In genomic region chr9:131423171-131423581, GRCh38 we compare ENCODE assay signal across 8 cellular contexts. TPM values are rescaled to one million over a fixed set of nuclear protein-coding genes. Genes with fewer than 3 reads are reported as not detected.
DNase-seq lines count a peak whose midpoint lies in the region; ATAC-seq and TF ChIP-seq lines count a peak whose summit lies in the region.

No MANE protein-coding gene starts in this region.

- peak; percentile 75 for ATAC-seq in GM18861 (IDR thresholded peaks at IDR 0.05; ENCODE audit: unreplicated experiment)
- peak; percentile 82 for ATAC-seq in aorta (ENCODE audit: low FRiP score)

- WGBS in aorta, 2 donors, result 2 to 3% methylated on average over 14 of the region's 14 CpGs

- POLR2A ChIA-PET in GM10248 (lab: Yijun Ruan, JAX), result interaction anchor here (0.5 kb wide), 1 partner anchor 109 kb away, joined by 3 read pairs; no protein-coding TSS in a partner anchor

- CTCF ChIA-PET in GM10248 (lab: Yijun Ruan, JAX), result interaction anchor here (0.8 to 1.1 kb wide), 2 partner anchors 11 to 36 kb away, joined by 3 read pairs; no protein-coding TSS in a partner anchor

- H3K27ac ChIP-seq in 22Rv1 (peak overlapping the region; percentile 57), aorta (ENCODE audit: low read depth in 1 of 2, low read length in 2 of 2) (peak overlapping the region in 1 of 2 donors; percentile 48)

- no peaks in the 10 kb centered on the region for H3K9me3 ChIP-seq in aorta (ENCODE audit: control insufficient read depth, low read length)

- TF ChIP-seq CTCF in 22Rv1 (IDR thresholded peaks at IDR 0.05) (no peak), epithelial cell of proximal tubule (conservative IDR thresholded peaks at IDR 0.05; ENCODE audit: low read depth, low read length) (no peak), GM10248 (IDR thresholded peaks at IDR 0.05; ENCODE audit: control extremely low read depth, extremely low read depth, low read depth, missing control alignments) (no peak)

- DNase-seq in RKO (ENCODE audit: low spot score), result peak; percentile 39
- peak; percentile 97 for DNase-seq in epithelial cell of proximal tubule (ENCODE audit: low read depth)
- DNase-seq in middle frontal gyrus (ENCODE audit: extremely low spot score, low spot score), result peak; percentile 27
- DNase-seq in aorta, result peak; percentile 68 to 80
- DNase-seq in GM10248 (ENCODE audit: extremely low spot score), result no peak
- no peak for DNase-seq in LoVo (ENCODE audit: low spot score)

- no peaks in the 10 kb centered on the region for H3K36me3 ChIP-seq in aorta (ENCODE audit: control insufficient read depth in 1 of 2, insufficient read depth in 2 of 2, low read length in 1 of 2)

- intact Hi-C loops in aorta (cut with DNase I), result no loop called here

- H3K4me3 ChIP-seq in epithelial cell of proximal tubule (ENCODE audit: low read depth, low read length) (peak overlapping the region; percentile 32), aorta (ENCODE audit: low read length in 2 of 2) (no peak overlapping the region)

- H3K27me3 ChIP-seq in aorta (ENCODE audit: control insufficient read depth in 1 of 2, insufficient read depth in 2 of 2, low read length in 1 of 2), result no peaks in the 10 kb centered on the region

- peaks cover 6 to 7% of the 10 kb centered on the region in 2 donors for H3K4me1 ChIP-seq in aorta (ENCODE audit: control insufficient read depth in 1 of 2, insufficient read depth in 2 of 2, low read length in 2 of 2)

RNA-seq across cellular contexts. Expression of gene PRRC2B, which starts 29.3 kb away (rescaled TPM):
- 80.7 and 112 TPM in 2 replicates for total RNA-seq in epithelial cell of proximal tubule
- total RNA-seq in aorta, result 100 to 1,000 TPM; 200 to 263 TPM
- polyA plus RNA-seq in aorta, result 10 to 100 TPM; 23.9 to 50.8 TPM

Comparison
In these comparisons a context has a peak if more than half of its experiments do, and no peak if none do; other contexts are left out.
1. DNase-seq: peak in RKO (single experiment), epithelial cell of proximal tubule (single experiment), middle frontal gyrus (single experiment) and aorta (2 of 2); none in GM10248 (single experiment) and LoVo (single experiment).